In the genomic region with DNA sequence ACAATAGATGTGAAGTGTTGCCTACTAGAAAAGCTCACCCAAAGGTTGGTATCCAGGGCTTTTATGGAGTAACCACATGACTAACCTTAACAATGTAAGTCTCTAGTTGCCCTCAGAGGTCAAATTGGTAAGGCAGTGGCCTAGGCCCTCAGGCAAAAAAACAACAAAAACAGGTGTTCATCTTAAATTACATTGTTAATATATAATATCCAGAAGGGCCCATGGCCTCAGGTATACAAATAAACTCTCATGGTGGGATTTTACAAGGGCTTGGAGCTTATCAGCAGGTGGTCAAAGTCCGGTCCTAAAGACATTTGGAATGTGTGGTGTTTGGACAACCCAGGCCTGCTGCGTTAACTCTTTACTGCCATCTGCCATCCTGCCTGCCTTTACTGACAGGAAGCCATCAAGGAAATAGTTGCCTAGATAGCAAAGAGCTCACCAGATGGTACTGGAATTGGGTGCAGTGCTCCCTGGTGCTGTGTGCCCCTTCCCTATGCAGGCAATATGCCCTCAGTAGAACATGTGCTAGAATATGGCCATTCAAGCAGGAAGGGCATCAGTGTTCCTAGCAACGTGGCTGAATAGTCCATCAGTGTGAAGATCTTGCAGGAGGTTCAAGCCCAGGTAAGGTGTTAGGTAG, we compare ENCODE assay signal across 1 cellular context.
TF ChIP-seq lines count a peak whose summit lies in the region.

No MANE protein-coding gene starts in this region.

TF ChIP-seq in IMR-90, 13 proteins besides CTCF, POLR2A, EP300 and RAD21:
- TF ChIP-seq BHLHE40 (IDR thresholded peaks at IDR 0.05; ENCODE audit: low read depth, low read length) (no peak), RFX5 (IDR thresholded peaks at IDR 0.05; ENCODE audit: low read depth, low read length) (no peak), FOS (IDR thresholded peaks at IDR 0.05; ENCODE audit: low read depth, low read length) (no peak), MAZ (IDR thresholded peaks at IDR 0.05; ENCODE audit: borderline replicate concordance, low read depth, low read length) (no peak), MXI1 (IDR thresholded peaks at IDR 0.05; ENCODE audit: borderline replicate concordance, low read depth, low read length) (no peak), CEBPB (IDR thresholded peaks at IDR 0.05; ENCODE audit: low read depth, low read length) (no peak), USF2 (IDR thresholded peaks at IDR 0.05; ENCODE audit: low read depth, low read length) (no peak), CHD1 (IDR thresholded peaks at IDR 0.05; ENCODE audit: low read depth, low read length) (no peak), SMC3 (IDR thresholded peaks at IDR 0.05; ENCODE audit: low read depth, low read length) (no peak), MAFK (IDR thresholded peaks at IDR 0.05; ENCODE audit: low read depth, low read length) (no peak), NFE2L2 (IDR thresholded peaks at IDR 0.05; ENCODE audit: low read depth, low read length) (no peak), RCOR1 (IDR thresholded peaks at IDR 0.05; ENCODE audit: insufficient replicate concordance, low read length) (no peak)
- TF ChIP-seq, protein P1, sequence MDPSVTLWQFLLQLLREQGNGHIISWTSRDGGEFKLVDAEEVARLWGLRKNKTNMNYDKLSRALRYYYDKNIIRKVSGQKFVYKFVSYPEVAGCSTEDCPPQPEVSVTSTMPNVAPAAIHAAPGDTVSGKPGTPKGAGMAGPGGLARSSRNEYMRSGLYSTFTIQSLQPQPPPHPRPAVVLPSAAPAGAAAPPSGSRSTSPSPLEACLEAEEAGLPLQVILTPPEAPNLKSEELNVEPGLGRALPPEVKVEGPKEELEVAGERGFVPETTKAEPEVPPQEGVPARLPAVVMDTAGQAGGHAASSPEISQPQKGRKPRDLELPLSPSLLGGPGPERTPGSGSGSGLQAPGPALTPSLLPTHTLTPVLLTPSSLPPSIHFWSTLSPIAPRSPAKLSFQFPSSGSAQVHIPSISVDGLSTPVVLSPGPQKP (IDR thresholded peaks at IDR 0.05; ENCODE audit: borderline replicate concordance, low read depth, low read length), result no peak
TF ChIP-seq in IMR-90: peak in this region for 0.
